In the genomic region with DNA sequence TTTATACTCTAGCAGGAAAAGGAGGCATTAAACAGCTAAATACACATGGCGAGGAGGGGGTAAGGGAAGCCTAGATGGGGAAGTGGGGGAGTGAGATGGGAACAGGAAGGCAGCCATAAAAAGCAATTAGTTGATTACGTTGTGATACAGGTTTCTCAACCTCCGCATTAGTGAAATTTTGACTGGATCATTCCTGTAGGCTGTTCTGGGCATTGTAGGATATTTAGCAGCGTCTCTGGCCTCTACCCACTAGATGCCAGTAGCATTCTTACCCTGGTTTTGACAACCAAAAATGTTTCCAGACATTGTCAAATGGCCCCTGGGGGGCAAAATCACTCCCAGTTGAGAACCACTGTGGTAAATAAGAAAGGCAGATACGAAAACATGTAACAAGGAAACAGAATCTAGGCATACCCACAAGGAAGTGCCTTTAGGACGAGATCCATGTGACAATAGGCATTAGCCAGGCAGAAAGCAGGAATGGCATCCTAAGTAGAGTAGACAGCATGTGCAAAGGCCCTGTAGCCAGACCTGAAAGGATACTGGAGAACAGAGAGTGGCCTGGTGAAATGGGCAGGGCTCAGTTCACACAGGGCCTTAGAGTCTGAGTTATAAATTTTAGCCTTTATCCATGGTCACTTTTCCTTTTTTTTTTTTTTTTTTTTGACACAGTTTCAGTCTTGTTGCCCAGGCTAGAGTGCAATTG, we compare ENCODE assay signal across 1 cellular context.
TF ChIP-seq lines count a peak whose summit lies in the region.

No MANE protein-coding gene starts in this region.

TF ChIP-seq in GM23338, 12 proteins besides CTCF, POLR2A, EP300 and RAD21 (continued from another document):
- TF ChIP-seq, protein P1, sequence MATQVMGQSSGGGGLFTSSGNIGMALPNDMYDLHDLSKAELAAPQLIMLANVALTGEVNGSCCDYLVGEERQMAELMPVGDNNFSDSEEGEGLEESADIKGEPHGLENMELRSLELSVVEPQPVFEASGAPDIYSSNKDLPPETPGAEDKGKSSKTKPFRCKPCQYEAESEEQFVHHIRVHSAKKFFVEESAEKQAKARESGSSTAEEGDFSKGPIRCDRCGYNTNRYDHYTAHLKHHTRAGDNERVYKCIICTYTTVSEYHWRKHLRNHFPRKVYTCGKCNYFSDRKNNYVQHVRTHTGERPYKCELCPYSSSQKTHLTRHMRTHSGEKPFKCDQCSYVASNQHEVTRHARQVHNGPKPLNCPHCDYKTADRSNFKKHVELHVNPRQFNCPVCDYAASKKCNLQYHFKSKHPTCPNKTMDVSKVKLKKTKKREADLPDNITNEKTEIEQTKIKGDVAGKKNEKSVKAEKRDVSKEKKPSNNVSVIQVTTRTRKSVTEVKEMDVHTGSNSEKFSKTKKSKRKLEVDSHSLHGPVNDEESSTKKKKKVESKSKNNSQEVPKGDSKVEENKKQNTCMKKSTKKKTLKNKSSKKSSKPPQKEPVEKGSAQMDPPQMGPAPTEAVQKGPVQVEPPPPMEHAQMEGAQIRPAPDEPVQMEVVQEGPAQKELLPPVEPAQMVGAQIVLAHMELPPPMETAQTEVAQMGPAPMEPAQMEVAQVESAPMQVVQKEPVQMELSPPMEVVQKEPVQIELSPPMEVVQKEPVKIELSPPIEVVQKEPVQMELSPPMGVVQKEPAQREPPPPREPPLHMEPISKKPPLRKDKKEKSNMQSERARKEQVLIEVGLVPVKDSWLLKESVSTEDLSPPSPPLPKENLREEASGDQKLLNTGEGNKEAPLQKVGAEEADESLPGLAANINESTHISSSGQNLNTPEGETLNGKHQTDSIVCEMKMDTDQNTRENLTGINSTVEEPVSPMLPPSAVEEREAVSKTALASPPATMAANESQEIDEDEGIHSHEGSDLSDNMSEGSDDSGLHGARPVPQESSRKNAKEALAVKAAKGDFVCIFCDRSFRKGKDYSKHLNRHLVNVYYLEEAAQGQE (IDR thresholded peaks at IDR 0.05; ENCODE audit: unreplicated experiment): no peak
